ENCODE assay signal across 9 cellular contexts in the genomic region with DNA sequence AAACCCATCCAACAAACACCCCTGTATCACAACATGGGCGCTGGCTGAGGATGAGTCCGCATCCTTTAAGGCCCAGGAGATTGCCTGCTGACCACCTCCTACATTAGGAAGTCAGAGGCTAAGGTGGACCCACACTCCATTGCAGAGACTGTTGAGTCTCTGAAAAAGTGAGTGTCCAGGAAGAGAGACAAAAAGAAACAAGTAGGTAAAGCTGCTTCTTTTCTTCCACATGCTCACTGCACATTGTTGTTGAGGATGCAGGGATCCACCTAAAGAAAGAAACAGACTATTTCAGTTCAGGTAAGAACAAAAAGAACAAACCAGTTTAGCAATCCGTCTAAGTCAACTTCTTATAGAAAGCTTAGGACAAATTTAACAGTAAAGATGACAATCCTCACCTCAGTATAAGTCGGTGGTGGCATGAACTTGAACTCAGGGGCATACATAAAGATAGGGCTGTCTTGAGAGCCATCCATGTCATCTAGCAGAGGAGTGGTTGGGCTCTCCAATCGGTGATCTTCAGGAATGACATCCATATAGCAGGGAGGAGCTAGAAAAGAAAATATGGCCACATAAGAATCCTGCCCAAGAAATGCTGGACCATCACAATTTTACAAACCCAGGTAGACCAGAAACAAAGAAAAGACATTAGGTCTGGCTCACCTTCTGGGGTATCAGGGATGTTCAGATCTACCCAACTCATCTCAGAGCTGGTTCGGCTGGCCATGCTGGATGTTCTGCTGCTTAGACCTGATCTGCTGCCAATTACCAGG. TPM values are rescaled to one million over a fixed set of nuclear protein-coding genes. Genes with fewer than 3 reads are reported as not detected.
A peak's percentile ranks its signal among the peaks of the same experiment; 100 is the strongest.
DNase-seq lines count a peak whose midpoint lies in the region; ATAC-seq and TF ChIP-seq lines count a peak whose summit lies in the region.
"Had no signal": no experiment of that assay in that cellular context is flagged by ENCODE, and none has a peak within 500 bp of the region (broad histone marks: within the 10 kb centered on the region; RNA-seq: fewer than 3 reads in every experiment).

No MANE protein-coding gene starts in this region.

- H3K27me3 ChIP-seq in right atrium auricular region (no peaks in the 10 kb centered on the region), aorta (ENCODE audit: control insufficient read depth in 1 of 2, insufficient read depth in 2 of 2, low read length in 1 of 2) (no peaks in the 10 kb centered on the region)

- peaks cover 0 to 45% of the 10 kb centered on the region in 2 donors for H3K4me1 ChIP-seq in right atrium auricular region
- peaks cover 11% of the 10 kb centered on the region for H3K4me1 ChIP-seq in mucosa of descending colon (ENCODE audit: low read depth)
- H3K4me1 ChIP-seq in aorta (ENCODE audit: control insufficient read depth in 1 of 2, insufficient read depth in 2 of 2, low read length in 2 of 2), result peaks cover 8 to 20% of the 10 kb centered on the region in 2 donors

- no peak for DNase-seq in right atrium auricular region (ENCODE audit: low spot score)
- DNase-seq in Right ventricle myocardium inferior (ENCODE audit: missing footprints), result no peak
- no peak for DNase-seq in mucosa of descending colon
- DNase-seq in aorta, result no peak
- no peak for DNase-seq in amniotic stem cell (lab: John Stamatoyannopoulos, UW)
- DNase-seq in DMS53 treated with DMSO at 0.1 percent for 48 hours (lab: John Stamatoyannopoulos, UW; ENCODE audit: unreplicated experiment), result no peak
- no peak for DNase-seq in NCI-H146 treated with DMSO at 0.1 percent for 48 hours (lab: John Stamatoyannopoulos, UW; ENCODE audit: unreplicated experiment)

- H3K27ac ChIP-seq in right atrium auricular region (peak overlapping the region; percentile 98), aorta (ENCODE audit: low read depth in 1 of 2, low read length in 2 of 2) (no peak overlapping the region)

- peaks cover 62% of the 10 kb centered on the region for H3K36me3 Mint-ChIP-seq in brain

- peak overlapping the region; percentile 74 to 92 for H3K4me3 ChIP-seq in right atrium auricular region
- H3K4me3 ChIP-seq in mucosa of descending colon, result peak overlapping the region; percentile 89
- H3K4me3 ChIP-seq in aorta (ENCODE audit: low read length in 2 of 2), result peak overlapping the region; percentile 73 to 90

- 77 to 84% methylated on average over 6 of the region's 6 CpGs for WGBS in aorta, 2 donors

- peaks cover 0 to 13% (median 0%) of the 10 kb centered on the region in 5 experiments for H3K9me3 Mint-ChIP-seq in brain

- H3K27ac Mint-ChIP-seq in brain, result peak overlapping the region; percentile 98 to 100 (median 99)

- H3K4me1 Mint-ChIP-seq in brain, result peaks cover 59% of the 10 kb centered on the region

- H3K9me3 ChIP-seq in right atrium auricular region (no peaks in the 10 kb centered on the region), mucosa of descending colon (no peaks in the 10 kb centered on the region), aorta (ENCODE audit: control insufficient read depth, low read length) (no peaks in the 10 kb centered on the region)

- intact Hi-C loops in Right ventricle myocardium inferior (cut with DNase I), result loop anchor here (1.0 kb wide), 1 partner anchor 8 kb away; no protein-coding TSS in a partner anchor
- intact Hi-C loops in mucosa of descending colon (cut with DNase I, micrococcal nuclease), result no loop called here
- intact Hi-C loops in aorta (cut with DNase I), result no loop called here

- peaks cover 40% of the 10 kb centered on the region for H3K27me3 Mint-ChIP-seq in brain

- peaks cover 45% of the 10 kb centered on the region for H3K36me3 ChIP-seq in right atrium auricular region
- no peaks in the 10 kb centered on the region for H3K36me3 ChIP-seq in mucosa of descending colon (ENCODE audit: low read depth)
- peaks cover 6 to 8% of the 10 kb centered on the region in 2 donors for H3K36me3 ChIP-seq in aorta (ENCODE audit: control insufficient read depth in 1 of 2, insufficient read depth in 2 of 2, low read length in 1 of 2)

- no peak for TF ChIP-seq CTCF in right atrium auricular region (IDR thresholded peaks at IDR 0.05)
- no peak for TF ChIP-seq CTCF in brain (conservative IDR thresholded peaks at IDR 0.05)
- TF ChIP-seq CTCF in mucosa of descending colon (IDR thresholded peaks at IDR 0.05), result no peak

- peak overlapping the region; percentile 89 to 99 (median 98) for H3K4me3 Mint-ChIP-seq in brain

- no peak for ATAC-seq in Right ventricle myocardium inferior
- no peak for ATAC-seq in mucosa of descending colon
- no peak for ATAC-seq in aorta (ENCODE audit: low FRiP score)

RNA-seq across cellular contexts. Expression of a gene that starts 2.6 kb away (rescaled TPM):
- 1,000 to 10,000 TPM in 1 of 2 donors, 100 to 1,000 TPM in 1; 898 to 1,186 TPM for total RNA-seq in right atrium auricular region
- 1,017 TPM for total RNA-seq in Right ventricle myocardium inferior
- polyA plus RNA-seq in brain (ENCODE audit: insufficient read depth, low read depth, low replicate concordance), result 115 TPM
- 1,000 to 10,000 TPM in 1 of 3 donors, 100 to 1,000 TPM in 2; 683 to 1,682 (median 830) TPM for total RNA-seq in mucosa of descending colon
- 100 to 1,000 TPM; 354 to 536 TPM for total RNA-seq in aorta
- 100 to 1,000 TPM in 1 of 2 donors, 10 to 100 TPM in 1; 83.1 to 169 TPM for polyA plus RNA-seq in aorta

RNA-seq across cellular contexts. Expression of a gene that starts 27.7 kb away (rescaled TPM):
- total RNA-seq in right atrium auricular region (100 to 1,000 TPM in 1 of 2 donors, 10 to 100 TPM in 1; 73.3 to 153 TPM), Right ventricle myocardium inferior (71.0 TPM), mucosa of descending colon (not detected), aorta (not detected)
- polyA plus RNA-seq in brain (ENCODE audit: insufficient read depth, low read depth, low replicate concordance) (not detected), aorta (not detected)
- total RNA-seq: HT1080 had no signal

RNA-seq across cellular contexts. Expression of a gene that starts 29.3 kb away (rescaled TPM):
- total RNA-seq in right atrium auricular region (10 to 100 TPM; 36.4 to 45.2 TPM), Right ventricle myocardium inferior (49.1 TPM), mucosa of descending colon (10 to 100 TPM; 15.7 to 26.8 (median 19.5) TPM), aorta (10 to 100 TPM; 23.8 to 26.4 TPM)
- polyA plus RNA-seq in brain (ENCODE audit: insufficient read depth, low read depth, low replicate concordance) (47.1 TPM), aorta (10 to 100 TPM; 73.4 to 89.0 TPM)

RNA-seq across cellular contexts. Expression of a gene that starts 29.4 kb away (rescaled TPM):
- total RNA-seq in right atrium auricular region (1 to 10 TPM; 1.5 to 3.4 TPM), Right ventricle myocardium inferior (0.62 TPM), mucosa of descending colon (under 1 TPM; 0.14 to 0.63 (median 0.41) TPM), aorta (1 to 10 TPM; 1.4 to 2.2 TPM)
- polyA plus RNA-seq in brain (ENCODE audit: insufficient read depth, low read depth, low replicate concordance) (7.3 TPM), aorta (1 to 10 TPM in 1 of 2 donors, under 1 TPM in 1; 0.63 to 1.9 TPM)

RNA-seq across cellular contexts. Expression of a gene that starts 36.0 kb away (rescaled TPM):
- total RNA-seq in right atrium auricular region (10 to 100 TPM; 26.6 to 36.6 TPM), Right ventricle myocardium inferior (25.8 TPM), mucosa of descending colon (10 to 100 TPM in 2 of 3 donors, 1 to 10 TPM in 1; 3.9 to 34.3 (median 10.2) TPM), aorta (10 to 100 TPM; 53.2 to 60.0 TPM)
- polyA plus RNA-seq in brain (ENCODE audit: insufficient read depth, low read depth, low replicate concordance) (23.2 TPM), aorta (10 to 100 TPM; 18.0 to 29.3 TPM)

Comparison
In these comparisons a context has a peak if more than half of its experiments do, and no peak if none do; other contexts are left out.
1. H3K27ac ChIP-seq: peak in right atrium auricular region (2 of 2); none in aorta (0 of 2).
2. RNA of a gene that starts 27.7 kb away (total RNA-seq): 73.3 to 153 TPM in right atrium auricular region and 71.0 TPM in Right ventricle myocardium inferior (single experiment); not detected in mucosa of descending colon and not detected in aorta; every median in the first group is over 10 times any median in the second.
3. Peak in every context shown above with its lines, with median percentiles within 50 percentile points of each other: H3K4me3 ChIP-seq.